33 cellular contexts compared by ENCODE assay signal in genomic region chr14:40445020-40445419, GRCh38.
"Had no signal": no experiment of that assay in that cellular context is flagged by ENCODE, and none has a peak within 500 bp of the region (broad histone marks: within the 10 kb centered on the region; RNA-seq: fewer than 3 reads in every experiment).

No MANE protein-coding gene starts in this region.

- H3K9me3 ChIP-seq: MG63 had no signal

- H3K36me3 ChIP-seq: MG63 had no signal

- DNase-seq: Karpas-422, Kasumi-1, MG63, MM.1S, MV-4-11, NCI-H1048, NCI-H1092, NCI-H1092 treated with DMSO at 0.1 percent for 48 hours, NCI-H1105, NCI-H1417 treated with DMSO at 0.1 percent for 48 hours, NCI-H1436, NCI-H1436 treated with DMSO at 0.1 percent for 48 hours, NCI-H146, NCI-H1694, NCI-H1694 treated with DMSO at 0.1 percent for 48 hours, NCI-H187, NCI-H187 treated with DMSO at 0.1 percent for 48 hours, NCI-H1930, NCI-H2029, NCI-H2029 treated with DMSO at 0.1 percent for 48 hours, NCI-H2081, NCI-H2081 treated with DMSO at 0.1 percent for 48 hours, NCI-H2107, NCI-H2171, NCI-H2171 treated with DMSO at 0.1 percent for 48 hours, NCI-H2227 treated with DMSO at 0.1 percent for 48 hours, NCI-H226, NCI-H345, NCI-H446, NCI-H446 treated with DMSO at 0.1 percent for 48 hours, NCI-H510A, NCI-H510A treated with DMSO at 0.1 percent for 48 hours, NCI-H524 had no signal

- H3K4me3 ChIP-seq: MG63 had no signal

- H3K27me3 ChIP-seq: MG63 had no signal
